ENCODE assay signal across 37 cellular contexts in the genomic region with DNA sequence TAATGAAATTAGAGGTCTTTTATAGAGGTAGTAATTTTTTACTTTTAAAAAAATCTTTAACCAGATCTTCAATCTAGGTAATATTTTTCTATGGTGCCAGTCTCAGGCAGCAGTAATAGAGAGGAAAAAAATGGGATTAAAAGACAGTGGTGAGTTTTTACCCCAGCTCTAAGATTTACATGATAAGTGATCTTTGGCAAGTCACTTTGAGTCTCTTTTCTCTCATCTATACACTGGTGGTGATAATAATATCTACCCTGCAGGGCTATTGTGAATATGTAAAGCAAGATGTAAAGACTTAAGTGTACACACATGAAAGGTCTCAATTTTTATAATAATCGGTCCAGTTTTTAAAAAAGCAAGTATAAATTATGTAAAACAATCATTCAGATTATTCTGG.
"Had no signal": no experiment of that assay in that cellular context is flagged by ENCODE, and none has a peak within 500 bp of the region (broad histone marks: within the 10 kb centered on the region; RNA-seq: fewer than 3 reads in every experiment).

No MANE protein-coding gene starts in this region.

- H3K9me3 Mint-ChIP-seq: activated naive CD4-positive, alpha-beta T cell treated with anti-CD3 and anti-CD28 coated beads for 36 hours; activated naive CD4-positive, alpha-beta T cell treated with anti-CD3 and anti-CD28 coated beads, Interleukin-2, amount 10 ng/mL, durations not matched to agents 7 days and 5 days; activated naive CD4-positive, alpha-beta T cell treated with anti-CD3 and anti-CD28 coated beads, Interleukin-2, amount 50 U/mL, for 24 hours; activated naive CD4-positive, alpha-beta T cell treated with anti-CD3 and anti-CD28 coated beads, Interleukin-2, amount 50 U/mL, for 72 hours; activated naive CD8-positive, alpha-beta T cell treated with anti-CD3 and anti-CD28 coated beads for 36 hours; activated naive CD8-positive, alpha-beta T cell treated with anti-CD3 and anti-CD28 coated beads, Interleukin-2, amount 10 ng/mL, durations not matched to agents 7 days and 5 days; activated naive CD8-positive, alpha-beta T cell treated with anti-CD3 and anti-CD28 coated beads, Interleukin-2, amount 50 U/mL, for 24 hours; activated T-cell treated with anti-CD3 and anti-CD28 coated beads, Interleukin-2, amount 50 U/mL, for 24 hours; activated T-cell treated with anti-CD3 and anti-CD28 coated beads, Interleukin-2, amount 50 U/mL, for 4 hours; activated T-cell treated with anti-CD3 and anti-CD28 coated beads, Interleukin-2, amount 50 U/mL, for 72 hours; activated T-helper 1 cell treated with anti-CD3 and anti-CD28 coated beads, Interleukin-12 subunit alpha, Interleukin-12 subunit beta, Interleukin-2, Interleukin-4 antibody, amounts not matched to agents 30 ng/mL and 10 ng/mL and 1 ng/mL, durations not matched to agents 14 hours and 24 hours and 36 hours; activated T-helper 17 cell treated with anti-CD3 and anti-CD28 coated beads, Interleukin-2, amount 50 U/mL, for 72 hours; activated T-helper 2 cell treated with anti-CD3 and anti-CD28 coated beads, Interferon-gamma antibody, Interleukin-2, Interleukin-4, amounts not matched to agents 10 μg/mL and 5 μg/mL and 100 μg/mL, durations not matched to agents 14 hours and 24 hours and 36 hours; brain; central memory CD8-positive, alpha-beta T cell had no signal

- H3K4me1 Mint-ChIP-seq: activated naive CD4-positive, alpha-beta T cell treated with anti-CD3 and anti-CD28 coated beads, Interleukin-2, amount 10 ng/mL, durations not matched to agents 7 days and 5 days; activated naive CD4-positive, alpha-beta T cell treated with anti-CD3 and anti-CD28 coated beads, Interleukin-2, amount 50 U/mL, for 24 hours; activated naive CD8-positive, alpha-beta T cell treated with anti-CD3 and anti-CD28 coated beads for 36 hours; activated naive CD8-positive, alpha-beta T cell treated with anti-CD3 and anti-CD28 coated beads, Interleukin-2, amount 10 ng/mL, durations not matched to agents 7 days and 5 days; activated naive CD8-positive, alpha-beta T cell treated with anti-CD3 and anti-CD28 coated beads, Interleukin-2, amount 50 U/mL, for 24 hours; activated T-helper 17 cell treated with anti-CD3 and anti-CD28 coated beads, Interleukin-2, amount 50 U/mL, for 72 hours; brain; central memory CD8-positive, alpha-beta T cell had no signal

- H3K27ac Mint-ChIP-seq: activated naive CD4-positive, alpha-beta T cell treated with anti-CD3 and anti-CD28 coated beads for 36 hours; activated naive CD4-positive, alpha-beta T cell treated with anti-CD3 and anti-CD28 coated beads, Interleukin-2, amount 10 ng/mL, durations not matched to agents 7 days and 5 days; activated naive CD4-positive, alpha-beta T cell treated with anti-CD3 and anti-CD28 coated beads, Interleukin-2, amount 50 U/mL, for 24 hours; activated naive CD4-positive, alpha-beta T cell treated with anti-CD3 and anti-CD28 coated beads, Interleukin-2, amount 50 U/mL, for 72 hours; activated naive CD8-positive, alpha-beta T cell; activated naive CD8-positive, alpha-beta T cell treated with anti-CD3 and anti-CD28 coated beads for 36 hours; activated naive CD8-positive, alpha-beta T cell treated with anti-CD3 and anti-CD28 coated beads, Interleukin-2, amount 10 ng/mL, durations not matched to agents 7 days and 5 days; activated naive CD8-positive, alpha-beta T cell treated with anti-CD3 and anti-CD28 coated beads, Interleukin-2, amount 50 U/mL, for 24 hours; activated T-cell treated with anti-CD3 and anti-CD28 coated beads, Interleukin-2, amount 50 U/mL, for 24 hours; activated T-cell treated with anti-CD3 and anti-CD28 coated beads, Interleukin-2, amount 50 U/mL, for 72 hours; activated T-helper 1 cell treated with anti-CD3 and anti-CD28 coated beads, Interleukin-12 subunit alpha, Interleukin-12 subunit beta, Interleukin-2, Interleukin-4 antibody, amounts not matched to agents 30 ng/mL and 10 ng/mL and 1 ng/mL, durations not matched to agents 14 hours and 24 hours and 36 hours; activated T-helper 17 cell treated with anti-CD3 and anti-CD28 coated beads, Interleukin-2, amount 50 U/mL, for 72 hours; activated T-helper 2 cell treated with anti-CD3 and anti-CD28 coated beads, Interferon-gamma antibody, Interleukin-2, Interleukin-4, amounts not matched to agents 10 μg/mL and 5 μg/mL and 100 μg/mL, durations not matched to agents 14 hours and 24 hours and 36 hours; brain had no signal

- H3K4me1 ChIP-seq: adrenal gland, ascending aorta, body of pancreas, breast epithelium had no signal

- H3K4me3 ChIP-seq: adrenal gland, ascending aorta, body of pancreas, breast epithelium, cardiac muscle cell had no signal

- H3K27ac ChIP-seq: adrenal gland, ascending aorta, body of pancreas, brain microvascular endothelial cell, breast epithelium, cardiac muscle cell had no signal

- ATAC-seq: activated naive CD4-positive, alpha-beta T cell treated with anti-CD3 and anti-CD28 coated beads, Interleukin-2, amount 50 U/mL, for 72 hours; activated naive CD8-positive, alpha-beta T cell treated with anti-CD3 and anti-CD28 coated beads, Interleukin-2, amount 50 U/mL, for 24 hours; activated T-cell treated with anti-CD3 and anti-CD28 coated beads, Interleukin-2, amount 50 U/mL, for 4 hours; activated T-cell treated with anti-CD3 and anti-CD28 coated beads, Interleukin-2, amount 50 U/mL, for 72 hours; activated T-helper 17 cell treated with anti-CD3 and anti-CD28 coated beads, Interleukin-2, amount 50 U/mL, for 72 hours; body of pancreas had no signal

- H3K4me3 Mint-ChIP-seq: activated naive CD4-positive, alpha-beta T cell treated with anti-CD3 and anti-CD28 coated beads for 36 hours; activated naive CD4-positive, alpha-beta T cell treated with anti-CD3 and anti-CD28 coated beads, Interleukin-2, amount 10 ng/mL, durations not matched to agents 7 days and 5 days; activated naive CD4-positive, alpha-beta T cell treated with anti-CD3 and anti-CD28 coated beads, Interleukin-2, amount 50 U/mL, for 24 hours; activated naive CD8-positive, alpha-beta T cell; activated naive CD8-positive, alpha-beta T cell treated with anti-CD3 and anti-CD28 coated beads for 36 hours; activated naive CD8-positive, alpha-beta T cell treated with anti-CD3 and anti-CD28 coated beads, Interleukin-2, amount 10 ng/mL, durations not matched to agents 7 days and 5 days; activated naive CD8-positive, alpha-beta T cell treated with anti-CD3 and anti-CD28 coated beads, Interleukin-2, amount 50 U/mL, for 24 hours; activated T-cell treated with anti-CD3 and anti-CD28 coated beads, Interleukin-2, amount 50 U/mL, for 24 hours; activated T-cell treated with anti-CD3 and anti-CD28 coated beads, Interleukin-2, amount 50 U/mL, for 4 hours; activated T-cell treated with anti-CD3 and anti-CD28 coated beads, Interleukin-2, amount 50 U/mL, for 72 hours; activated T-helper 1 cell treated with anti-CD3 and anti-CD28 coated beads, Interleukin-12 subunit alpha, Interleukin-12 subunit beta, Interleukin-2, Interleukin-4 antibody, amounts not matched to agents 30 ng/mL and 10 ng/mL and 1 ng/mL, durations not matched to agents 14 hours and 24 hours and 36 hours; activated T-helper 17 cell treated with anti-CD3 and anti-CD28 coated beads, Interleukin-2, amount 50 U/mL, for 72 hours; brain; central memory CD8-positive, alpha-beta T cell had no signal

- H3K27me3 Mint-ChIP-seq: activated naive CD4-positive, alpha-beta T cell treated with anti-CD3 and anti-CD28 coated beads, Interleukin-2, amount 10 ng/mL, durations not matched to agents 7 days and 5 days; activated naive CD4-positive, alpha-beta T cell treated with anti-CD3 and anti-CD28 coated beads, Interleukin-2, amount 50 U/mL, for 24 hours; activated naive CD8-positive, alpha-beta T cell; activated naive CD8-positive, alpha-beta T cell treated with anti-CD3 and anti-CD28 coated beads for 36 hours; activated naive CD8-positive, alpha-beta T cell treated with anti-CD3 and anti-CD28 coated beads, Interleukin-2, amount 10 ng/mL, durations not matched to agents 7 days and 5 days; activated naive CD8-positive, alpha-beta T cell treated with anti-CD3 and anti-CD28 coated beads, Interleukin-2, amount 50 U/mL, for 24 hours; activated T-helper 17 cell treated with anti-CD3 and anti-CD28 coated beads, Interleukin-2, amount 50 U/mL, for 72 hours; brain; central memory CD8-positive, alpha-beta T cell had no signal

- H3K27me3 ChIP-seq: ascending aorta, body of pancreas, brain microvascular endothelial cell, cardiac muscle cell had no signal

- H3K36me3 ChIP-seq: adrenal gland, ascending aorta, brain microvascular endothelial cell, breast epithelium, cardiac muscle cell had no signal

- DNase-seq: activated effector memory CD4-positive, alpha-beta T cell treated with anti-CD3 and anti-CD28 coated beads, Interleukin-2, amount 50 U/mL, for 16 hours; activated effector memory CD4-positive, alpha-beta T cell treated with Interleukin-2 at 50 U/mL for 16 hours; activated gamma-delta T cell; activated gamma-delta T cell treated with Interleukin-2 at 50 U/mL for 16 hours; activated naive CD4-positive, alpha-beta T cell; activated naive CD4-positive, alpha-beta T cell treated with anti-CD3 and anti-CD28 coated beads for 36 hours; activated naive CD4-positive, alpha-beta T cell treated with anti-CD3 and anti-CD28 coated beads, Interleukin-2, amount 10 ng/mL, durations not matched to agents 7 days and 5 days; activated naive CD4-positive, alpha-beta T cell treated with anti-CD3 and anti-CD28 coated beads, Interleukin-2, amount 50 U/mL, for 16 hours; activated naive CD4-positive, alpha-beta T cell treated with Interleukin-2 at 50 U/mL for 16 hours; activated naive CD8-positive, alpha-beta T cell treated with anti-CD3 and anti-CD28 coated beads for 36 hours; activated naive CD8-positive, alpha-beta T cell treated with anti-CD3 and anti-CD28 coated beads, Interleukin-2, amount 10 ng/mL, durations not matched to agents 7 days and 5 days; activated naive CD8-positive, alpha-beta T cell treated with anti-CD3 and anti-CD28 coated beads, Interleukin-2, amount 50 U/mL, for 24 hours; activated T-cell treated with anti-CD3 and anti-CD28 coated beads, Interleukin-2, amount 50 U/mL, for 24 hours; activated T-cell treated with anti-CD3 and anti-CD28 coated beads, Interleukin-2, amount 50 U/mL, for 4 hours; activated T-cell treated with anti-CD3 and anti-CD28 coated beads, Interleukin-2, amount 50 U/mL, for 48 hours; activated T-cell treated with anti-CD3 and anti-CD28 coated beads, Interleukin-2, amount 50 U/mL, for 72 hours; adrenal gland; amniotic stem cell; amygdala; anterior cingulate cortex; aorta; body of pancreas; brain microvascular endothelial cell; caudate nucleus; central memory CD4-positive, alpha-beta T cell; cerebellar nuclear complex had no signal

- H3K9me3 ChIP-seq: adrenal gland, ascending aorta, body of pancreas, breast epithelium had no signal

- H3K36me3 Mint-ChIP-seq: activated naive CD4-positive, alpha-beta T cell treated with anti-CD3 and anti-CD28 coated beads, Interleukin-2, amount 10 ng/mL, durations not matched to agents 7 days and 5 days; activated naive CD4-positive, alpha-beta T cell treated with anti-CD3 and anti-CD28 coated beads, Interleukin-2, amount 50 U/mL, for 24 hours; activated naive CD4-positive, alpha-beta T cell treated with anti-CD3 and anti-CD28 coated beads, Interleukin-2, amount 50 U/mL, for 72 hours; activated naive CD8-positive, alpha-beta T cell; activated naive CD8-positive, alpha-beta T cell treated with anti-CD3 and anti-CD28 coated beads for 36 hours; activated naive CD8-positive, alpha-beta T cell treated with anti-CD3 and anti-CD28 coated beads, Interleukin-2, amount 10 ng/mL, durations not matched to agents 7 days and 5 days; brain had no signal
